In the genomic region with DNA sequence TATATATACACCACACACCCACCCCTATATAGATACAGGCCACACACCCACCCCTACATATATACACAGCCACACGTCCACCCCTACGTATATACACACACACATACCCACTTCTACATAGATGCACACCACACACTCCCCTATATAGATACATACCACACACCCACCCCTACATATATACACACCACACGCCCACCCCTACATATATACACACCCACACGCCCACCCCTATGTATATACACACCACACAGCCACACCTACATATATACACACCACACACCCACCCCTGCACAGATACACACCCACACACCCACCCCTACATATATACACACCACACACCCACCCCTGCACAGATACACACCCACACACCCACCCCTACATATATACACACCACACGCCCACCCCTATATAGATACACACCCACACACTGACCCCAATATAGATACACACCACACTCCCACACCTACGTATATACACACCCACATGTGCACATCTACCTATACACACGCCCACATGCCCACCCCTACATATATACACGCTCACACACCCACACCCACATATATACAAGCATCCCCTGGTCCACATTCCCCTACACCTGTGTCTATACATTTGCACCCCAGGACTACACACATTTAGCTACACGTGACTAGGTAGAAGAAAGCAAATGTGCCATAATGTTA, we compare ENCODE assay signal across 32 cellular contexts.
"Had no signal": no experiment of that assay in that cellular context is flagged by ENCODE, and none has a peak within 500 bp of the region (broad histone marks: within the 10 kb centered on the region; RNA-seq: fewer than 3 reads in every experiment).

No MANE protein-coding gene starts in this region.

- H3K36me3 Mint-ChIP-seq: activated CD4-positive, alpha-beta memory T cell treated with anti-CD3 and anti-CD28 coated beads for 36 hours; activated naive CD4-positive, alpha-beta T cell treated with anti-CD3 and anti-CD28 coated beads, Interleukin-2, amount 10 ng/mL, durations not matched to agents 7 days and 5 days; activated naive CD8-positive, alpha-beta T cell treated with anti-CD3 and anti-CD28 coated beads, Interleukin-2, amount 10 ng/mL, durations not matched to agents 7 days and 5 days had no signal

- H3K27ac ChIP-seq: body of pancreas, brain microvascular endothelial cell, breast epithelium, VCaP had no signal

- H3K4me3 ChIP-seq: body of pancreas, breast epithelium had no signal

- H3K4me1 ChIP-seq: body of pancreas, breast epithelium had no signal

- H3K36me3 ChIP-seq: brain microvascular endothelial cell, breast epithelium had no signal

- ATAC-seq: activated CD8-positive, alpha-beta T cell treated with anti-CD3 and anti-CD28 coated beads for 36 hours; activated naive CD8-positive, alpha-beta T cell treated with anti-CD3 and anti-CD28 coated beads, Interleukin-2, amount 50 U/mL, for 24 hours; body of pancreas had no signal

- H3K4me1 Mint-ChIP-seq: activated B cell treated with CpG ODN at 0.5 μM for 24 hours; activated CD4-positive, alpha-beta T cell treated with anti-CD3 and anti-CD28 coated beads, Interleukin-2, amount 10 ng/mL, durations not matched to agents 24 days and 14 days; activated naive CD4-positive, alpha-beta T cell treated with anti-CD3 and anti-CD28 coated beads, Interleukin-2, amount 10 ng/mL, durations not matched to agents 7 days and 5 days; activated naive CD4-positive, alpha-beta T cell treated with anti-CD3 and anti-CD28 coated beads, Interleukin-2, amount 50 U/mL, for 24 hours; activated naive CD8-positive, alpha-beta T cell treated with anti-CD3 and anti-CD28 coated beads, Interleukin-2, amount 10 ng/mL, durations not matched to agents 7 days and 5 days; activated naive CD8-positive, alpha-beta T cell treated with anti-CD3 and anti-CD28 coated beads, Interleukin-2, amount 50 U/mL, for 24 hours had no signal

- H3K9me3 ChIP-seq: body of pancreas had no signal

- H3K27ac Mint-ChIP-seq: activated B cell treated with CpG ODN at 0.5 μM for 24 hours; activated CD4-positive, alpha-beta memory T cell treated with anti-CD3 and anti-CD28 coated beads for 36 hours; activated CD4-positive, alpha-beta T cell treated with anti-CD3 and anti-CD28 coated beads, Interleukin-2, amount 10 ng/mL, durations not matched to agents 24 days and 14 days; activated CD8-positive, alpha-beta T cell treated with anti-CD3 and anti-CD28 coated beads for 36 hours; activated naive CD4-positive, alpha-beta T cell treated with anti-CD3 and anti-CD28 coated beads, Interleukin-2, amount 10 ng/mL, durations not matched to agents 7 days and 5 days; activated naive CD4-positive, alpha-beta T cell treated with anti-CD3 and anti-CD28 coated beads, Interleukin-2, amount 50 U/mL, for 24 hours; activated naive CD8-positive, alpha-beta T cell; activated naive CD8-positive, alpha-beta T cell treated with anti-CD3 and anti-CD28 coated beads, Interleukin-2, amount 10 ng/mL, durations not matched to agents 7 days and 5 days; activated naive CD8-positive, alpha-beta T cell treated with anti-CD3 and anti-CD28 coated beads, Interleukin-2, amount 50 U/mL, for 24 hours; activated T-cell treated with anti-CD3 and anti-CD28 coated beads, Interleukin-2, amount 50 U/mL, for 24 hours; activated T-helper 2 cell treated with anti-CD3 and anti-CD28 coated beads, Interferon-gamma antibody, Interleukin-2, Interleukin-4, amounts not matched to agents 10 μg/mL and 5 μg/mL and 100 μg/mL, durations not matched to agents 14 hours and 24 hours and 36 hours; T-helper 1 cell treated with Interleukin-12 subunit alpha and Interleukin-12 subunit beta and Interleukin-4 antibody, amounts not matched to agents 30 μg/mL and 1 μg/mL, for 36 hours; T-helper 2 cell treated with Interferon-gamma antibody and Interleukin-4, amounts not matched to agents 5 μg/mL and 100 μg/mL, for 36 hours had no signal

- DNase-seq: activated B cell treated with CpG ODN at 0.5 μM for 24 hours; activated CD4-positive, alpha-beta memory T cell treated with anti-CD3 and anti-CD28 coated beads for 36 hours; activated CD4-positive, alpha-beta T cell treated with anti-CD3 and anti-CD28 coated beads for 4 hours; activated CD4-positive, alpha-beta T cell treated with anti-CD3 and anti-CD28 coated beads, Interleukin-2, amount 10 ng/mL, durations not matched to agents 24 days and 14 days; activated CD4-positive, alpha-beta T cell treated with anti-CD3 and anti-CD28 coated beads, Interleukin-2, amount 50 U/mL, for 1 hour; activated CD4-positive, alpha-beta T cell treated with anti-CD3 and anti-CD28 coated beads, Interleukin-2, amount 50 U/mL, for 4 hours; activated CD4-positive, CD25-positive, alpha-beta regulatory T cell treated with anti-CD3 and anti-CD28 coated beads, Interleukin-2, amount 50 U/mL, for 72 hours; activated CD8-positive, alpha-beta memory T cell treated with anti-CD3 and anti-CD28 coated beads, Interleukin-2, amount 50 U/mL, for 4 hours; activated CD8-positive, alpha-beta T cell treated with anti-CD3 and anti-CD28 coated beads for 36 hours; activated effector memory CD4-positive, alpha-beta T cell treated with Interleukin-2 at 50 U/mL for 16 hours; activated gamma-delta T cell; activated naive CD4-positive, alpha-beta T cell treated with anti-CD3 and anti-CD28 coated beads, Interleukin-2, amount 10 ng/mL, durations not matched to agents 7 days and 5 days; activated naive CD4-positive, alpha-beta T cell treated with Interleukin-2 at 50 U/mL for 16 hours; activated naive CD8-positive, alpha-beta T cell treated with anti-CD3 and anti-CD28 coated beads, Interleukin-2, amount 10 ng/mL, durations not matched to agents 7 days and 5 days; activated naive CD8-positive, alpha-beta T cell treated with anti-CD3 and anti-CD28 coated beads, Interleukin-2, amount 50 U/mL, for 24 hours; activated T-cell treated with anti-CD3 and anti-CD28 coated beads, Interleukin-2, amount 50 U/mL, for 24 hours; activated T-cell treated with anti-CD3 and anti-CD28 coated beads, Interleukin-2, amount 50 U/mL, for 48 hours; amygdala; anterior cingulate cortex; body of pancreas; brain microvascular endothelial cell; central memory CD4-positive, alpha-beta T cell; T-helper 1 cell; T-helper 2 cell; T-helper 9 cell had no signal

- H3K4me3 Mint-ChIP-seq: activated B cell treated with CpG ODN at 0.5 μM for 24 hours; activated CD4-positive, alpha-beta memory T cell treated with anti-CD3 and anti-CD28 coated beads for 36 hours; activated CD4-positive, alpha-beta T cell treated with anti-CD3 and anti-CD28 coated beads, Interleukin-2, amount 10 ng/mL, durations not matched to agents 24 days and 14 days; activated CD8-positive, alpha-beta T cell treated with anti-CD3 and anti-CD28 coated beads for 36 hours; activated naive CD4-positive, alpha-beta T cell treated with anti-CD3 and anti-CD28 coated beads, Interleukin-2, amount 10 ng/mL, durations not matched to agents 7 days and 5 days; activated naive CD4-positive, alpha-beta T cell treated with anti-CD3 and anti-CD28 coated beads, Interleukin-2, amount 50 U/mL, for 24 hours; activated naive CD8-positive, alpha-beta T cell; activated naive CD8-positive, alpha-beta T cell treated with anti-CD3 and anti-CD28 coated beads, Interleukin-2, amount 10 ng/mL, durations not matched to agents 7 days and 5 days; activated naive CD8-positive, alpha-beta T cell treated with anti-CD3 and anti-CD28 coated beads, Interleukin-2, amount 50 U/mL, for 24 hours; activated T-cell treated with anti-CD3 and anti-CD28 coated beads, Interleukin-2, amount 50 U/mL, for 24 hours; T-helper 1 cell treated with Interleukin-12 subunit alpha and Interleukin-12 subunit beta and Interleukin-4 antibody, amounts not matched to agents 30 μg/mL and 1 μg/mL, for 36 hours; T-helper 2 cell treated with Interferon-gamma antibody and Interleukin-4, amounts not matched to agents 5 μg/mL and 100 μg/mL, for 36 hours had no signal

- H3K27me3 ChIP-seq: body of pancreas, brain microvascular endothelial cell had no signal

- H3K27me3 Mint-ChIP-seq: activated CD4-positive, alpha-beta T cell treated with anti-CD3 and anti-CD28 coated beads, Interleukin-2, amount 10 ng/mL, durations not matched to agents 24 days and 14 days had no signal
